In the genomic region with DNA sequence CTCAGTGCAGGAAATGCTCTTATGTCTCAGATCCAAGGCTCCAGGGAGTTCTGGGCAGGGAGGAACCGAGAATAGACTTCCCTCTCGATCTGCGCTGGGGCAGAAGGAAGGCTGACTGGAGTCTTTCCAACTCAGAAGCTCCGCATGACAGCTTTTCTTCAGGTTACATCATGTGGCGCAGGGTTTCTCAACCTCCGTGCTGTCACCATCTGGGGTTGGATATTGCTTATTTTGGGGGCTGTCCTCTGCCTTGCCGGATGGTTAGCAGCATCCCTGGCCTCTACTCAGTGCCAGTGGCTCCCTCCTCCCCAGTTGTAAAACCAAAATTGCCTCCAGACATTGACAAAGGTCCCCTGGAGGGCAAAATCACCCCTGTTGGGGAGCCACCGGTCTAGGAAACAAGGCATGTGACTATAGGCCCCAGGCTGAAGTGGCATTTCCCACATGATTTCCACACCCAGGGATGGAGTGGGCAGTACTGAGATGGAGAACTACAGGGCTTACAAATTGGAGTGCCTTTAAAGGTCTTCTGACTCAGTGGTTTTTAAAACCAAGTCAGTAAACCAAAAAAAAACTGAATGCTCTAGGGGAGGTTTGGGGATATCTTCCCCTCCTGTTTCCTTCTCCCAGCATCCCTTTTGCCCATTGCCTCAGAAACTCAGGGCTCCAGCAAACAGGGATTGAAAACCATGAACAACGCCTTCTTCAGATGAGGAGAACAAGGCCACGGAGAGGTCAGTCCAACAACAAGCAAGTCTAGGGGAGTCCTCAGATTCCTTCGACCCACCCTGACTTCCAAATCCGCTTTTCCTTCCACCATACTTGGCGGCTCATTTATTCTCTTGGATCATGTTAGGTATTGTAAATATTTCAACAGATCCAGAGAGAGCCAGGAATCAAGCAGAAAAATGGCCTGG, we compare ENCODE assay signal across 14 cellular contexts. TPM values are rescaled to one million over a fixed set of nuclear protein-coding genes. Genes with fewer than 3 reads are reported as not detected.
DNase-seq lines count a peak whose midpoint lies in the region; ATAC-seq and TF ChIP-seq lines count a peak whose summit lies in the region.
"Had no signal": no experiment of that assay in that cellular context is flagged by ENCODE, and none has a peak within 500 bp of the region (broad histone marks: within the 10 kb centered on the region; RNA-seq: fewer than 3 reads in every experiment).

No MANE protein-coding gene starts in this region.

- H3K27me3 ChIP-seq in gastrocnemius medialis (no peaks in the 10 kb centered on the region), ascending aorta (no peaks in the 10 kb centered on the region)

- TF ChIP-seq POLR2A in gastrocnemius medialis (IDR thresholded peaks at IDR 0.05): no peak

- intact Hi-C loops in gastrocnemius medialis (cut with DNase I; ENCODE audit: low total_unique reads) (loop anchor here (5.0 kb wide), 1 partner anchor 681 kb away; no protein-coding TSS in a partner anchor), ascending aorta (cut with DNase I) (no loop called here)

- H3K27ac Mint-ChIP-seq in activated T-helper 17 cell treated with anti-CD3 and anti-CD28 coated beads, Interleukin-2, amount 50 U/mL, for 72 hours: no peak overlapping the region
- H3K27ac Mint-ChIP-seq: brain; CD4-positive, CD25-positive, alpha-beta regulatory T cell; progenitor cell of endocrine pancreas had no signal

- no peak overlapping the region for H3K4me3 ChIP-seq in gastrocnemius medialis
- H3K4me3 ChIP-seq in ascending aorta: no peak overlapping the region

- peak overlapping the region in 1 of 4 donors; percentile 54 for H3K27ac ChIP-seq in gastrocnemius medialis
- peak overlapping the region in 1 of 2 donors; percentile 4 for H3K27ac ChIP-seq in ascending aorta

- peak; percentile 31 for DNase-seq in H4 (ENCODE audit: low spot score)
- peak; percentile 5 for DNase-seq in NOMO-1 treated with dmso at 0.1 percent for 144 hours (lab: John Stamatoyannopoulos, UW; ENCODE audit: unreplicated experiment)
- DNase-seq in fibroblast of peridontal ligament (ENCODE audit: extremely low read depth): peak; percentile 45
- peak in 1 of 2 donors; percentile 28 for DNase-seq in gastrocnemius medialis
- DNase-seq in cerebellar cortex (ENCODE audit: low spot score): no peak
- DNase-seq in ascending aorta (ENCODE audit: low spot score in 2 of 2): no peak
- DNase-seq: activated naive CD4-positive, alpha-beta T cell; CD4-positive, CD25-positive, alpha-beta regulatory T cell; NCI-H2107; SHP77 treated with DMSO at 0.1 percent for 48 hours had no signal

- H3K4me3 Mint-ChIP-seq in activated T-helper 17 cell treated with anti-CD3 and anti-CD28 coated beads, Interleukin-2, amount 50 U/mL, for 72 hours: no peak overlapping the region
- H3K4me3 Mint-ChIP-seq: brain; CD4-positive, CD25-positive, alpha-beta regulatory T cell had no signal

- no peaks in the 10 kb centered on the region for H3K36me3 ChIP-seq in gastrocnemius medialis
- no peaks in the 10 kb centered on the region for H3K36me3 ChIP-seq in ascending aorta

- H3K9me3 Mint-ChIP-seq in activated T-helper 17 cell treated with anti-CD3 and anti-CD28 coated beads, Interleukin-2, amount 50 U/mL, for 72 hours: no peaks in the 10 kb centered on the region

- no peaks in the 10 kb centered on the region for H3K36me3 Mint-ChIP-seq in activated T-helper 17 cell treated with anti-CD3 and anti-CD28 coated beads, Interleukin-2, amount 50 U/mL, for 72 hours (ENCODE audit: low read depth)
- H3K36me3 Mint-ChIP-seq: brain; CD4-positive, CD25-positive, alpha-beta regulatory T cell had no signal

- ATAC-seq in gastrocnemius medialis (peak; percentile 49 to 63), GM18498 (IDR thresholded peaks at IDR 0.05; ENCODE audit: unreplicated experiment) (no peak)
- no peak for ATAC-seq in activated T-helper 17 cell treated with anti-CD3 and anti-CD28 coated beads, Interleukin-2, amount 50 U/mL, for 72 hours (replicated peaks)

- H3K9me3 ChIP-seq in gastrocnemius medialis (no peaks in the 10 kb centered on the region), ascending aorta (peaks cover 2 to 5% of the 10 kb centered on the region in 2 donors)

- H3K4me1 ChIP-seq in gastrocnemius medialis (peaks cover 0 to 11% of the 10 kb centered on the region in 2 donors), ascending aorta (no peaks in the 10 kb centered on the region)

- H3K4me1 Mint-ChIP-seq in activated T-helper 17 cell treated with anti-CD3 and anti-CD28 coated beads, Interleukin-2, amount 50 U/mL, for 72 hours: no peaks in the 10 kb centered on the region
- H3K4me1 Mint-ChIP-seq: CD4-positive, CD25-positive, alpha-beta regulatory T cell had no signal

- in situ Hi-C loops in gastrocnemius medialis (cut with MboI; ENCODE audit: low sequenced_read_pairs in 4 of 4): no loop called here

- TF ChIP-seq CTCF in gastrocnemius medialis (IDR thresholded peaks at IDR 0.05 in 4 of 5, conservative IDR thresholded peaks at IDR 0.05 in 1 of 5) (no peak), ascending aorta (IDR thresholded peaks at IDR 0.05) (no peak)

- peaks cover 12% of the 10 kb centered on the region for H3K27me3 Mint-ChIP-seq in activated T-helper 17 cell treated with anti-CD3 and anti-CD28 coated beads, Interleukin-2, amount 50 U/mL, for 72 hours
- H3K27me3 Mint-ChIP-seq: progenitor cell of endocrine pancreas had no signal

RNA-seq across cellular contexts. Expression of gene REELD1, which starts 21.6 kb away (rescaled TPM):
- not detected in 2 replicates for total RNA-seq in H4 (2014; rRNA removed; shearing (Covaris generic))
- under 1 TPM in 1 of 4 donors, not detected in 3; 0.97 TPM for total RNA-seq in gastrocnemius medialis
- not detected for total RNA-seq in ascending aorta
- total RNA-seq in activated T-helper 17 cell treated with anti-CD3 and anti-CD28 coated beads, Interleukin-2, amount 50 U/mL, for 72 hours: under 1 TPM in 1 of 2 donors, not detected in 1; 0.15 TPM
- total RNA-seq: CD4-positive, CD25-positive, alpha-beta regulatory T cell; progenitor cell of endocrine pancreas had no signal

Comparison
In these comparisons a context has a peak if more than half of its experiments do, and no peak if none do; other contexts are left out.
1. DNase-seq: peak in H4 (single experiment), NOMO-1 treated with dmso at 0.1 percent for 144 hours (single experiment) and fibroblast of peridontal ligament (single experiment); none in cerebellar cortex (single experiment) and ascending aorta (0 of 2).
2. ATAC-seq: peak in gastrocnemius medialis (2 of 2); none in GM18498 (single experiment) and activated T-helper 17 cell treated with anti-CD3 and anti-CD28 coated beads, Interleukin-2, amount 50 U/mL, for 72 hours (single experiment).